In the genomic region with DNA sequence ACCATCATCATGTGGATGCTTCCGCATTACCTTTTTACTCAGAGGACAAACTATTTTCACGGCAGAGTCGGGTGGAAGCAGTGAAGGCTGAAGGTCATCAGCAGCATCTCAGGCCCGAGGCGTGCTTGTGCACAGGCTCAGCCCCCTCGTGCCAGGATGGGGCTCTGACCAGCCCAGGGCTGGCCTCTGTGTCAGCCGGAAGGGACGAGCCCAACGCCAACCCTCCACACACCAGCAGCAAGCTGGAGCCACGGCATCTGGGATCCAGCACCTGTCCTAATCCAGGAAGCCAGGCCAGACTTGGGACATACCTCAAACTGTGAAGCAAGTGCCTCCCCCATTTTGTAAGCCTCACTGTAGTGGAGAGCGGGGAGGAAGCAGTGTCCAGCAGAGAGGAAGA, we compare ENCODE assay signal across 23 cellular contexts. TPM values are rescaled to one million over a fixed set of nuclear protein-coding genes. Genes with fewer than 3 reads are reported as not detected.
DNase-seq lines count a peak whose midpoint lies in the region; ATAC-seq, FAIRE-seq and TF ChIP-seq lines count a peak whose summit lies in the region.
"Had no signal": no experiment of that assay in that cellular context is flagged by ENCODE, and none has a peak within 500 bp of the region (broad histone marks: within the 10 kb centered on the region; RNA-seq: fewer than 3 reads in every experiment).

No MANE protein-coding gene starts in this region.

- H3K27ac ChIP-seq in H9 (ENCODE audit: insufficient read length, low read depth, low read length) (no peak overlapping the region), GM12878 (ENCODE audit: control insufficient read depth, insufficient read depth) (no peak overlapping the region), osteoblast (ENCODE audit: low read depth, low read length) (no peak overlapping the region)
- H3K27ac ChIP-seq: 22Rv1, BLaER1, PC-9 had no signal

- no peak for FAIRE-seq in GM12878 (lab: Jason Lieb, UNC)
- FAIRE-seq: GM18507 had no signal

- H3K23me2 ChIP-seq in H9 (ENCODE audit: insufficient read length, low read depth, low read length, poor library complexity, severe bottlenecking): no peaks in the 10 kb centered on the region

- H3K9ac ChIP-seq in H9 (ENCODE audit: extremely low read depth, insufficient read length, low read length) (no peak overlapping the region), GM12878 (ENCODE audit: control insufficient read depth, insufficient read depth, low read length) (no peak overlapping the region)
- H3K9ac ChIP-seq: BLaER1 had no signal

- no CpG with 5 or more reads among the region's 11 CpGs for WGBS in H9 (ENCODE audit: extremely low coverage, insufficient read length, low lambda C conversion rate)
- WGBS in GM12878 (ENCODE audit: insufficient coverage, insufficient replicate concordance, low lambda C conversion rate, missing lambda C conversion rate): 85% methylated on average over 11 of the region's 11 CpGs

- H4K8ac ChIP-seq in H9 (replicated peaks; ENCODE audit: insufficient read length, low read depth, low read length): no peak overlapping the region

- no peak for DNase-seq in activated CD4-positive, alpha-beta memory T cell treated with anti-CD3 and anti-CD28 coated beads for 36 hours
- DNase-seq in activated CD4-positive, alpha-beta memory T cell treated with anti-CD3 and anti-CD28 coated beads, Interleukin-2, amount 10 ng/mL, durations not matched to agents 7 days and 5 days: no peak
- no peak for DNase-seq in H9
- no peak for DNase-seq in GM12878 (ENCODE audit: low read depth, low spot score)
- peak; percentile 23 for DNase-seq in osteoblast (ENCODE audit: insufficient read length, low spot score, missing footprints)
- DNase-seq in NCI-H1048 (lab: John Stamatoyannopoulos, UW): no peak
- DNase-seq: ACHN; Calu3; CD8-positive, alpha-beta memory T cell; DMS153; HFFc6; KBM-7; NCI-H1105; NCI-H2081; NCI-H446; NCI-H526; PC-9 had no signal

- H4K20me1 ChIP-seq in H9 (ENCODE audit: control insufficient read depth, insufficient read depth, insufficient read length) (peaks cover 4% of the 10 kb centered on the region), GM12878 (ENCODE audit: control insufficient read depth, insufficient read depth) (no peaks in the 10 kb centered on the region; the same call in 1 of the 2 replicates), osteoblast (ENCODE audit: insufficient read depth, low read length) (peaks cover 15% of the 10 kb centered on the region)

- no TSS peak for BruUV-seq in GM12878 (replicated peaks; lab: Mats Ljungman, UMichigan)

- intact Hi-C loops in activated CD4-positive, alpha-beta memory T cell treated with anti-CD3 and anti-CD28 coated beads for 36 hours (cut with micrococcal nuclease): no loop called here
- intact Hi-C loops in GM12878 (cut with micrococcal nuclease; ENCODE audit: unreplicated experiment): no loop called here

- H3K4me1 Mint-ChIP-seq in activated CD4-positive, alpha-beta memory T cell treated with anti-CD3 and anti-CD28 coated beads for 36 hours (ENCODE audit: low read depth): peaks cover 6% of the 10 kb centered on the region
- peaks cover 4% of the 10 kb centered on the region for H3K4me1 Mint-ChIP-seq in activated CD4-positive, alpha-beta memory T cell treated with anti-CD3 and anti-CD28 coated beads, Interleukin-2, amount 10 ng/mL, durations not matched to agents 7 days and 5 days
- peaks cover 7 to 14% of the 10 kb centered on the region in 2 experiments for H3K4me1 Mint-ChIP-seq in H9
- H3K4me1 Mint-ChIP-seq: CD8-positive, alpha-beta memory T cell had no signal

- H2BK5ac ChIP-seq in H9 (ENCODE audit: insufficient read length, low read length): no peak overlapping the region

- H3K4me2 ChIP-seq in H9 (ENCODE audit: insufficient read depth, insufficient read length, low read length): no peak overlapping the region
- no peak overlapping the region for H3K4me2 ChIP-seq in GM12878 (ENCODE audit: control insufficient read depth, insufficient read depth)
- no peak overlapping the region for H3K4me2 ChIP-seq in osteoblast (ENCODE audit: insufficient read depth, low read length)
- H3K4me2 ChIP-seq: BLaER1, PC-9 had no signal

- no peak overlapping the region for H3K4ac ChIP-seq in H9 (ENCODE audit: low read depth, low read length)

- no peak overlapping the region for H3K4me3 Mint-ChIP-seq in activated CD4-positive, alpha-beta memory T cell treated with anti-CD3 and anti-CD28 coated beads for 36 hours
- no peak overlapping the region for H3K4me3 Mint-ChIP-seq in activated CD4-positive, alpha-beta memory T cell treated with anti-CD3 and anti-CD28 coated beads, Interleukin-2, amount 10 ng/mL, durations not matched to agents 7 days and 5 days
- H3K4me3 Mint-ChIP-seq in H9: no peak overlapping the region
- H3K4me3 Mint-ChIP-seq: CD8-positive, alpha-beta memory T cell; HFFc6 had no signal

- H3K27me3 ChIP-seq in H9 (ENCODE audit: insufficient read depth, low read length): no peaks in the 10 kb centered on the region
- no peaks in the 10 kb centered on the region for H3K27me3 ChIP-seq in GM12878 (replicated peaks in 1 of 2; ENCODE audit: control insufficient read depth in 2 of 2, insufficient read depth in 2 of 2, low read length in 1 of 2)
- H3K27me3 ChIP-seq in osteoblast (ENCODE audit: insufficient read depth, low read length): no peaks in the 10 kb centered on the region
- H3K27me3 ChIP-seq: BLaER1 had no signal

- H2AK5ac ChIP-seq in H9 (ENCODE audit: insufficient read length, low read length): no peak overlapping the region

- no peaks in the 10 kb centered on the region for H3K79me1 ChIP-seq in H9 (ENCODE audit: insufficient read depth, low read depth, low read length, poor library complexity, severe bottlenecking)

- no peaks in the 10 kb centered on the region for H3K9me3 Mint-ChIP-seq in activated CD4-positive, alpha-beta memory T cell treated with anti-CD3 and anti-CD28 coated beads for 36 hours
- no peaks in the 10 kb centered on the region for H3K9me3 Mint-ChIP-seq in activated CD4-positive, alpha-beta memory T cell treated with anti-CD3 and anti-CD28 coated beads, Interleukin-2, amount 10 ng/mL, durations not matched to agents 7 days and 5 days
- H3K9me3 Mint-ChIP-seq in H9: no peaks in the 10 kb centered on the region
- H3K9me3 Mint-ChIP-seq: CD8-positive, alpha-beta memory T cell; HFFc6 had no signal

- H3K79me2 ChIP-seq in H9 (ENCODE audit: insufficient read depth, low read length): no peaks in the 10 kb centered on the region
- H3K79me2 ChIP-seq in GM12878 (ENCODE audit: control insufficient read depth, insufficient read depth, low read length): no peaks in the 10 kb centered on the region
- H3K79me2 ChIP-seq in osteoblast (ENCODE audit: insufficient read depth, low read length): peaks cover 5% of the 10 kb centered on the region

- no peak overlapping the region for H2BK15ac ChIP-seq in H9 (ENCODE audit: low read depth, low read length)

- no peak overlapping the region for H3K18ac ChIP-seq in H9 (ENCODE audit: insufficient read length, low read depth, low read length)

- peaks cover 20 to 40% of the 10 kb centered on the region in 2 experiments; a peak in 3 of 4 replicates for H3K36me3 ChIP-seq in GM12878 (ENCODE audit: control insufficient read depth in 2 of 2, insufficient read depth in 2 of 2, low read length in 1 of 2)
- H3K36me3 ChIP-seq in osteoblast (ENCODE audit: insufficient read depth, low read length): peaks cover 47% of the 10 kb centered on the region

- CTCF ChIA-PET in activated CD4-positive, alpha-beta memory T cell treated with anti-CD3 and anti-CD28 coated beads for 36 hours (lab: Charles Lee): no interaction called here
- CTCF ChIA-PET in activated CD4-positive, alpha-beta memory T cell treated with anti-CD3 and anti-CD28 coated beads, Interleukin-2, amount 10 ng/mL, durations not matched to agents 7 days and 5 days (lab: Charles Lee): no interaction called here
- CTCF ChIA-PET in GM12878 (lab: Yijun Ruan, JAX): interaction anchor here (1.4 kb wide), 1 partner anchor 20 kb away, joined by 3 read pairs; no protein-coding TSS in a partner anchor

- peaks cover 37% of the 10 kb centered on the region for H3K36me3 Mint-ChIP-seq in activated CD4-positive, alpha-beta memory T cell treated with anti-CD3 and anti-CD28 coated beads for 36 hours
- H3K36me3 Mint-ChIP-seq in activated CD4-positive, alpha-beta memory T cell treated with anti-CD3 and anti-CD28 coated beads, Interleukin-2, amount 10 ng/mL, durations not matched to agents 7 days and 5 days (ENCODE audit: low read depth): peaks cover 51% of the 10 kb centered on the region
- peaks cover 40 to 78% (median 66%) of the 10 kb centered on the region in 3 experiments; a peak in 6 of 7 replicates for H3K36me3 Mint-ChIP-seq in H9 (ENCODE audit: insufficient read depth in 1 of 3, low read depth in 3 of 3)

- no peak overlapping the region for H3K14ac ChIP-seq in H9 (ENCODE audit: insufficient read depth, low read length)

- no peaks in the 10 kb centered on the region for H3K9me3 ChIP-seq in H9 (ENCODE audit: control insufficient read depth, low read depth, low read length)
- H3K9me3 ChIP-seq in GM12878 (replicated peaks; ENCODE audit: control insufficient read depth, insufficient read depth, low read length): no peaks in the 10 kb centered on the region
- no peaks in the 10 kb centered on the region for H3K9me3 ChIP-seq in osteoblast (ENCODE audit: low read depth, low read length)
- H3K9me3 ChIP-seq: BLaER1 had no signal

- no peak overlapping the region for H3T11ph ChIP-seq in H9 (ENCODE audit: low read length)

- H3K4me3 ChIP-seq in GM12878 (no peak overlapping the region), osteoblast (ENCODE audit: insufficient read depth, low read length) (no peak overlapping the region)
- H3K4me3 ChIP-seq: BLaER1, PC-9 had no signal

- no peak overlapping the region for H4K5ac ChIP-seq in H9 (ENCODE audit: insufficient read length, low read depth, low read length)

- TF ChIP-seq POLR2A in GM12878 (IDR thresholded peaks at IDR 0.05; ENCODE audit: low read depth, low read length): peak; percentile 63; the same call in 1 of the 2 replicates

- no peak overlapping the region for H2AFZ ChIP-seq in H9 (ENCODE audit: low read length)
- H2AFZ ChIP-seq in GM12878 (ENCODE audit: control insufficient read depth, low read depth, low read length): no peak overlapping the region
- no peak overlapping the region for H2AFZ ChIP-seq in osteoblast (ENCODE audit: low read length)
- H2AFZ ChIP-seq: PC-9 had no signal

- H3K23ac ChIP-seq in H9 (ENCODE audit: insufficient read length, low read depth, low read length): no peak overlapping the region

- no peak overlapping the region for H2BK20ac ChIP-seq in H9 (ENCODE audit: low read depth, low read length, poor library complexity, severe bottlenecking)

- RAD21 ChIA-PET in GM12878 (lab: Charles Lee; ENCODE audit: unreplicated experiment): no interaction called here

- SMC1A ChIA-PET in GM12878 (lab: Charles Lee; ENCODE audit: uncharacterized antibody, unreplicated experiment): no interaction called here

- H3K56ac ChIP-seq in H9 (ENCODE audit: insufficient read length, low read depth, low read length): no peak overlapping the region

- H3K27me3 Mint-ChIP-seq in activated CD4-positive, alpha-beta memory T cell treated with anti-CD3 and anti-CD28 coated beads for 36 hours: no peaks in the 10 kb centered on the region
- no peaks in the 10 kb centered on the region for H3K27me3 Mint-ChIP-seq in activated CD4-positive, alpha-beta memory T cell treated with anti-CD3 and anti-CD28 coated beads, Interleukin-2, amount 10 ng/mL, durations not matched to agents 7 days and 5 days
- no peaks in the 10 kb centered on the region; the same call in 1 of the 2 replicates for H3K27me3 Mint-ChIP-seq in H9 (ENCODE audit: low read depth)

- no peak for TF ChIP-seq EP300 in GM12878 (IDR thresholded peaks at IDR 0.05; ENCODE audit: borderline replicate concordance in 1 of 2, control insufficient read depth in 1 of 2, low read depth in 2 of 2, low read length in 2 of 2)

- TF ChIP-seq RAD21 in GM12878 (IDR thresholded peaks at IDR 0.05; ENCODE audit: insufficient read depth, low read depth, low read length): no peak

- no peak for TF ChIP-seq CTCF in H9 (conservative IDR thresholded peaks at IDR 0.05)
- TF ChIP-seq CTCF in GM12878 (IDR thresholded peaks at IDR 0.05 in 2 of 3, conservative IDR thresholded peaks at IDR 0.05 in 1 of 3; ENCODE audit: control insufficient read depth in 2 of 3, extremely low read depth in 1 of 3, insufficient read depth in 1 of 3, low read depth in 3 of 3, low read length in 3 of 3): no peak
- TF ChIP-seq CTCF in osteoblast (IDR thresholded peaks at IDR 0.05; ENCODE audit: extremely low read depth, low read depth, low read length): no peak

- no peak overlapping the region for H4K91ac ChIP-seq in H9 (ENCODE audit: insufficient read length, low read depth, low read length)

- H2BK12ac ChIP-seq in H9 (ENCODE audit: insufficient read length, low read depth, low read length): no peak overlapping the region

- no peaks in the 10 kb centered on the region for H3K4me1 ChIP-seq in H9 (ENCODE audit: insufficient read depth, low read length)
- peaks cover 3% of the 10 kb centered on the region; the same call in 1 of the 2 replicates for H3K4me1 ChIP-seq in GM12878 (ENCODE audit: control insufficient read depth, insufficient read depth, low read length)
- peaks cover 9% of the 10 kb centered on the region for H3K4me1 ChIP-seq in osteoblast (ENCODE audit: insufficient read depth, low read length)

- in situ Hi-C loops in GM12878 (cut with MboI): no loop called here

- H2BK120ac ChIP-seq in H9 (ENCODE audit: low read depth, low read length, poor library complexity, severe bottlenecking): no peak overlapping the region

- ATAC-seq in GM12878: no peak
- ATAC-seq in GM21447 (IDR thresholded peaks at IDR 0.05; ENCODE audit: unreplicated experiment): no peak
- ATAC-seq in GM18867 (IDR thresholded peaks at IDR 0.05; ENCODE audit: unreplicated experiment): no peak
- ATAC-seq: SK-N-SH treated with all-trans-retinoic acid at 6 μM for 48 hours had no signal

- H3K27ac Mint-ChIP-seq in activated CD4-positive, alpha-beta memory T cell treated with anti-CD3 and anti-CD28 coated beads for 36 hours: peak overlapping the region; percentile 8
- no peak overlapping the region for H3K27ac Mint-ChIP-seq in activated CD4-positive, alpha-beta memory T cell treated with anti-CD3 and anti-CD28 coated beads, Interleukin-2, amount 10 ng/mL, durations not matched to agents 7 days and 5 days
- peak overlapping the region in 2 of 3 experiments; percentile 17 to 72; a peak in 2 of 7 replicates for H3K27ac Mint-ChIP-seq in H9
- H3K27ac Mint-ChIP-seq: HFFc6 had no signal

- POLR2A ChIA-PET in activated CD4-positive, alpha-beta memory T cell treated with anti-CD3 and anti-CD28 coated beads for 36 hours (lab: Charles Lee): interaction anchor here (1.1 kb wide), 1 partner anchor 10 kb away, joined by 3 read pairs; no protein-coding TSS in a partner anchor
- POLR2A ChIA-PET in activated CD4-positive, alpha-beta memory T cell treated with anti-CD3 and anti-CD28 coated beads, Interleukin-2, amount 10 ng/mL, durations not matched to agents 7 days and 5 days (lab: Charles Lee): interaction anchor here (0.6 to 1.5 kb wide), 2 partner anchors 21 to 29 kb away, joined by 3 read pairs; no protein-coding TSS in a partner anchor
- POLR2A ChIA-PET in GM12878 (lab: Charles Lee): no interaction called here

RNA-seq across cellular contexts. Expression of a gene that starts 11.1 kb away (rescaled TPM):
- 10 to 100 TPM; 50.9 to 55.3 TPM for total RNA-seq in activated CD4-positive, alpha-beta memory T cell treated with anti-CD3 and anti-CD28 coated beads for 36 hours
- total RNA-seq in activated CD4-positive, alpha-beta memory T cell treated with anti-CD3 and anti-CD28 coated beads, Interleukin-2, amount 10 ng/mL, durations not matched to agents 7 days and 5 days: 10 to 100 TPM; 38.7 to 39.5 TPM
- 23.4 and 23.8 TPM in 2 replicates for total RNA-seq in H9 (2021)
- total RNA-seq in GM12878 (2013; cell fraction: nucleolus; rRNA removed): 9.1 and 11.0 TPM in 2 replicates
- 177 and 211 TPM in 2 replicates for total RNA-seq in GM12878 (2014; rRNA removed)
- 34.9 and 41.2 TPM in 2 replicates for total RNA-seq in GM12878 (2014; rRNA removed; fragmentation: Illumina TruSeq; extraction: Trizol)
- total RNA-seq in GM12878 (2021): 61.1 and 61.3 TPM in 2 replicates
- polyA plus RNA-seq in GM12878 (2011; ENCODE audit: low read depth): 8.1 TPM
- 12.4 and 24.3 TPM in 2 replicates for polyA plus RNA-seq in GM12878 (2011; rRNA removed)
- polyA plus RNA-seq in GM12878 (2011; cell fraction: cytosol; rRNA removed): 32.8 and 53.4 TPM in 2 replicates
- polyA plus RNA-seq in GM12878 (2011; cell fraction: nucleus; rRNA removed): 20.9 and 31.4 TPM in 2 replicates
- 44.0 and 63.5 TPM in 2 replicates for polyA plus RNA-seq in GM12878 (2012)
- 3.5 and 16.8 TPM in 2 replicates for polyA plus RNA-seq in GM12878 (2014; fragmentation: Illumina TruSeq; extraction: Trizol)
- polyA plus RNA-seq in GM12878 (2014; fragmentation: Nextera tagmentation; extraction: Ambion mirVana): 10 to 100 TPM in 1 of 2 experiments, 1 to 10 TPM in 1; 9.4 to 38.1 TPM
- polyA plus RNA-seq in GM12878 (2014; rRNA removed): 119 and 171 TPM in 2 replicates
- polyA plus RNA-seq in GM12878 (2016; fragmentation: Nextera tagmentation; extraction: Ambion mirVana): 100 to 1,000 TPM; 113 to 118 TPM
- 4.8 and 13.2 TPM in 2 replicates for polyA minus RNA-seq in GM12878 (2011; rRNA and poly(A)+ RNA removed)
- 6.2 and 10.8 TPM in 2 replicates for polyA minus RNA-seq in GM12878 (2011; cell fraction: cytosol; rRNA and poly(A)+ RNA removed)
- 8.9 and 16.1 TPM in 2 replicates for polyA minus RNA-seq in GM12878 (2011; cell fraction: nucleus; rRNA and poly(A)+ RNA removed)
- total RNA-seq in osteoblast: 21.0 and 25.9 TPM in 2 replicates

RNA-seq across cellular contexts. Expression of a gene that starts 11.6 kb away (rescaled TPM):
- 1 to 10 TPM; 3.8 to 4.1 TPM for total RNA-seq in activated CD4-positive, alpha-beta memory T cell treated with anti-CD3 and anti-CD28 coated beads for 36 hours
- total RNA-seq in activated CD4-positive, alpha-beta memory T cell treated with anti-CD3 and anti-CD28 coated beads, Interleukin-2, amount 10 ng/mL, durations not matched to agents 7 days and 5 days: 1 to 10 TPM; 2.5 to 3.2 TPM
- total RNA-seq in H9 (2021) (8.0 and 9.3 TPM in 2 replicates), GM12878 (2014; rRNA removed) (1.2 and 1.7 TPM in 2 replicates), GM12878 (2014; rRNA removed; fragmentation: Illumina TruSeq; extraction: Trizol) (0.49 and 0.55 TPM in 2 replicates), GM12878 (2021) (1.1 and 1.5 TPM in 2 replicates), osteoblast (12.1 and 14.8 TPM in 2 replicates)
- total RNA-seq in GM12878 (2013; cell fraction: nucleolus; rRNA removed): 0.64 and 2.5 TPM in 2 replicates
- 0.31 TPM for polyA plus RNA-seq in GM12878 (2011; ENCODE audit: low read depth)
- polyA plus RNA-seq in GM12878 (2011; rRNA removed) (0.84 TPM in 2 replicates), GM12878 (2014; fragmentation: Illumina TruSeq; extraction: Trizol) (0.29 TPM in 1 of 2 replicates, not detected in the other), GM12878 (2014; fragmentation: Nextera tagmentation; extraction: Ambion mirVana) (under 1 TPM in 1 of 2 experiments, not detected in 1; 0.35 TPM), GM12878 (2014; rRNA removed) (1.0 and 1.6 TPM in 2 replicates), GM12878 (2016; fragmentation: Nextera tagmentation; extraction: Ambion mirVana) (1 to 10 TPM; 1.1 to 1.8 TPM)
- polyA plus RNA-seq in GM12878 (2011; cell fraction: cytosol; rRNA removed): 1.8 and 3.0 TPM in 2 replicates
- polyA plus RNA-seq in GM12878 (2011; cell fraction: nucleus; rRNA removed): 1.4 and 2.1 TPM in 2 replicates
- polyA plus RNA-seq in GM12878 (2012): 2.0 and 2.6 TPM in 2 replicates
- 0.29 and 0.52 TPM in 2 replicates for polyA minus RNA-seq in GM12878 (2011; rRNA and poly(A)+ RNA removed)
- polyA minus RNA-seq in GM12878 (2011; cell fraction: cytosol; rRNA and poly(A)+ RNA removed): not detected in 2 replicates
- polyA minus RNA-seq in GM12878 (2011; cell fraction: nucleus; rRNA and poly(A)+ RNA removed): 0.77 TPM in 1 of 2 replicates, not detected in the other

RNA-seq across cellular contexts. Expression of a gene that starts 20.9 kb away (rescaled TPM):
- 1,000 to 10,000 TPM; 1,487 to 1,524 TPM for total RNA-seq in activated CD4-positive, alpha-beta memory T cell treated with anti-CD3 and anti-CD28 coated beads for 36 hours
- 1,000 to 10,000 TPM; 1,036 to 1,058 TPM for total RNA-seq in activated CD4-positive, alpha-beta memory T cell treated with anti-CD3 and anti-CD28 coated beads, Interleukin-2, amount 10 ng/mL, durations not matched to agents 7 days and 5 days
- total RNA-seq in H9 (2021): 1,066 and 1,074 TPM in 2 replicates
- 94.2 and 106 TPM in 2 replicates for total RNA-seq in GM12878 (2013; cell fraction: nucleolus; rRNA removed)
- total RNA-seq in GM12878 (2014; rRNA removed): 1,704 and 2,091 TPM in 2 replicates
- total RNA-seq in GM12878 (2014; rRNA removed; fragmentation: Illumina TruSeq; extraction: Trizol): 1,553 and 1,673 TPM in 2 replicates
- total RNA-seq in GM12878 (2021): 1,583 and 1,661 TPM in 2 replicates
- polyA plus RNA-seq in GM12878 (2011; ENCODE audit: low read depth): 170 TPM
- polyA plus RNA-seq in GM12878 (2011; rRNA removed): 499 and 1,144 TPM in 2 replicates
- 723 and 1,358 TPM in 2 replicates for polyA plus RNA-seq in GM12878 (2011; cell fraction: cytosol; rRNA removed)
- polyA plus RNA-seq in GM12878 (2011; cell fraction: nucleus; rRNA removed): 426 and 530 TPM in 2 replicates
- 3,043 and 3,382 TPM in 2 replicates for polyA plus RNA-seq in GM12878 (2012)
- 67.8 and 374 TPM in 2 replicates for polyA plus RNA-seq in GM12878 (2014; fragmentation: Illumina TruSeq; extraction: Trizol)
- polyA plus RNA-seq in GM12878 (2014; fragmentation: Nextera tagmentation; extraction: Ambion mirVana): 1,000 to 10,000 TPM; 4,698 to 4,942 TPM
- polyA plus RNA-seq in GM12878 (2014; rRNA removed): 2,015 and 2,575 TPM in 2 replicates
- polyA plus RNA-seq in GM12878 (2016; fragmentation: Nextera tagmentation; extraction: Ambion mirVana): 1,000 to 10,000 TPM; 2,328 to 2,411 TPM
- 196 and 405 TPM in 2 replicates for polyA minus RNA-seq in GM12878 (2011; rRNA and poly(A)+ RNA removed)
- polyA minus RNA-seq in GM12878 (2011; cell fraction: cytosol; rRNA and poly(A)+ RNA removed): 476 and 536 TPM in 2 replicates
- 142 and 195 TPM in 2 replicates for polyA minus RNA-seq in GM12878 (2011; cell fraction: nucleus; rRNA and poly(A)+ RNA removed)
- total RNA-seq in osteoblast: 228 and 257 TPM in 2 replicates

RNA-seq across cellular contexts. Expression of a gene that starts 46.3 kb away (rescaled TPM):
- 100 to 1,000 TPM; 103 to 113 TPM for total RNA-seq in activated CD4-positive, alpha-beta memory T cell treated with anti-CD3 and anti-CD28 coated beads for 36 hours
- 100 to 1,000 TPM; 124 to 126 TPM for total RNA-seq in activated CD4-positive, alpha-beta memory T cell treated with anti-CD3 and anti-CD28 coated beads, Interleukin-2, amount 10 ng/mL, durations not matched to agents 7 days and 5 days
- 107 and 110 TPM in 2 replicates for total RNA-seq in H9 (2021)
- total RNA-seq in GM12878 (2013; cell fraction: nucleolus; rRNA removed): 316 and 319 TPM in 2 replicates
- total RNA-seq in GM12878 (2014; rRNA removed): 45.0 and 55.9 TPM in 2 replicates
- total RNA-seq in GM12878 (2014; rRNA removed; fragmentation: Illumina TruSeq; extraction: Trizol): 49.2 and 53.0 TPM in 2 replicates
- 110 and 122 TPM in 2 replicates for total RNA-seq in GM12878 (2021)
- polyA plus RNA-seq in GM12878 (2011; ENCODE audit: low read depth): 25.5 TPM
- polyA plus RNA-seq in GM12878 (2011; rRNA removed): 54.9 and 62.1 TPM in 2 replicates
- 58.3 and 103 TPM in 2 replicates for polyA plus RNA-seq in GM12878 (2011; cell fraction: cytosol; rRNA removed)
- polyA plus RNA-seq in GM12878 (2011; cell fraction: nucleus; rRNA removed): 206 and 327 TPM in 2 replicates
- polyA plus RNA-seq in GM12878 (2012): 61.7 and 61.9 TPM in 2 replicates
- 66.6 and 70.3 TPM in 2 replicates for polyA plus RNA-seq in GM12878 (2014; fragmentation: Illumina TruSeq; extraction: Trizol)
- polyA plus RNA-seq in GM12878 (2014; fragmentation: Nextera tagmentation; extraction: Ambion mirVana): 1 to 10 TPM; 1.6 to 2.9 TPM
- 114 and 122 TPM in 2 replicates for polyA plus RNA-seq in GM12878 (2014; rRNA removed)
- 100 to 1,000 TPM; 126 to 131 TPM for polyA plus RNA-seq in GM12878 (2016; fragmentation: Nextera tagmentation; extraction: Ambion mirVana)
- 21.7 and 34.3 TPM in 2 replicates for polyA minus RNA-seq in GM12878 (2011; rRNA and poly(A)+ RNA removed)
- polyA minus RNA-seq in GM12878 (2011; cell fraction: cytosol; rRNA and poly(A)+ RNA removed): 27.4 and 29.1 TPM in 2 replicates
- polyA minus RNA-seq in GM12878 (2011; cell fraction: nucleus; rRNA and poly(A)+ RNA removed): 67.8 and 87.7 TPM in 2 replicates
- total RNA-seq in osteoblast: 33.7 and 42.4 TPM in 2 replicates

RNA-seq across cellular contexts. Expression of a gene that starts 46.6 kb away (rescaled TPM):
- total RNA-seq in activated CD4-positive, alpha-beta memory T cell treated with anti-CD3 and anti-CD28 coated beads for 36 hours: 10 to 100 TPM; 63.5 to 76.4 TPM
- total RNA-seq in activated CD4-positive, alpha-beta memory T cell treated with anti-CD3 and anti-CD28 coated beads, Interleukin-2, amount 10 ng/mL, durations not matched to agents 7 days and 5 days: 10 to 100 TPM; 90.5 to 90.7 TPM
- total RNA-seq in H9 (2021) (70.3 and 76.1 TPM in 2 replicates), GM12878 (2014; rRNA removed) (30.3 and 36.3 TPM in 2 replicates), GM12878 (2014; rRNA removed; fragmentation: Illumina TruSeq; extraction: Trizol) (33.3 and 34.5 TPM in 2 replicates), GM12878 (2021) (78.3 and 89.2 TPM in 2 replicates), osteoblast (38.0 and 43.0 TPM in 2 replicates)
- 316 and 336 TPM in 2 replicates for total RNA-seq in GM12878 (2013; cell fraction: nucleolus; rRNA removed)
- polyA plus RNA-seq in GM12878 (2011; ENCODE audit: low read depth): 26.4 TPM
- polyA plus RNA-seq in GM12878 (2011; rRNA removed) (26.5 and 27.7 TPM in 2 replicates), GM12878 (2014; fragmentation: Illumina TruSeq; extraction: Trizol) (49.6 and 53.2 TPM in 2 replicates), GM12878 (2014; fragmentation: Nextera tagmentation; extraction: Ambion mirVana) (10 to 100 TPM in 1 of 2 experiments, 1 to 10 TPM in 1; 4.5 to 24.6 TPM), GM12878 (2014; rRNA removed) (52.7 and 57.8 TPM in 2 replicates), GM12878 (2016; fragmentation: Nextera tagmentation; extraction: Ambion mirVana) (10 to 100 TPM; 70.0 to 74.1 TPM)
- 17.6 and 31.8 TPM in 2 replicates for polyA plus RNA-seq in GM12878 (2011; cell fraction: cytosol; rRNA removed)
- polyA plus RNA-seq in GM12878 (2011; cell fraction: nucleus; rRNA removed): 182 and 211 TPM in 2 replicates
- polyA plus RNA-seq in GM12878 (2012): 45.0 and 45.5 TPM in 2 replicates
- polyA minus RNA-seq in GM12878 (2011; rRNA and poly(A)+ RNA removed): 32.6 and 38.3 TPM in 2 replicates
- 9.8 and 15.9 TPM in 2 replicates for polyA minus RNA-seq in GM12878 (2011; cell fraction: cytosol; rRNA and poly(A)+ RNA removed)
- polyA minus RNA-seq in GM12878 (2011; cell fraction: nucleus; rRNA and poly(A)+ RNA removed): 47.8 and 77.2 TPM in 2 replicates
